Comparison of ENCODE assay signal across 12 cellular contexts in the genomic region with DNA sequence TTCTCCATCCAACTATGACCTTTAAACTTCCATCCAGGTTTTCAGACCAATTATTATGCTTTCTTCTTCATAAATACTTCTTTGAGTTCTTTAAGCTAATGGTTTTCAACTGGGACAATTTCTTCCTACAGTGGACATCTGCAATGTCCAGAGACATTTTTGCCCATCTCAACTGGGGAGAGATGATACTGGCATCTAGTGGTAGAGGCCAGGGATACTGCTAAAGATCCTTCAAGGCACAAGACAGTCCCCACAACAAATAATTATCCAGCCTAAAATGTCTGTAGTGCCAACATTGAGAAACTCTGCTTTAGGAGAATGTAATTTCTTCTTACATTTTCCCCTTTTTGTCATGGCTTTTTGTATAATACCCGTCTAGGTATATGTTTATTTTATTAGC. TPM values are rescaled to one million over a fixed set of nuclear protein-coding genes. Genes with fewer than 3 reads are reported as not detected.
DNase-seq lines count a peak whose midpoint lies in the region; ATAC-seq and TF ChIP-seq lines count a peak whose summit lies in the region.
"Had no signal": no experiment of that assay in that cellular context is flagged by ENCODE, and none has a peak within 500 bp of the region (broad histone marks: within the 10 kb centered on the region; RNA-seq: fewer than 3 reads in every experiment).

No MANE protein-coding gene starts in this region.

- no peak for TF ChIP-seq CTCF in coronary artery (IDR thresholded peaks at IDR 0.05)

- no peak overlapping the region for H3K27ac Mint-ChIP-seq in immature natural killer cell
- H3K27ac Mint-ChIP-seq: CD4-positive, alpha-beta T cell; naive B cell; T-helper 1 cell treated with Interleukin-12 subunit alpha and Interleukin-12 subunit beta and Interleukin-4 antibody, amounts not matched to agents 30 μg/mL and 1 μg/mL, for 36 hours had no signal

- DNase-seq in left cardiac atrium, result no peak
- DNase-seq in right cardiac atrium, result no peak
- DNase-seq in inferior parietal cortex (ENCODE audit: extremely low spot score), result peak; percentile 50
- no peak for DNase-seq in coronary artery (ENCODE audit: low spot score)
- DNase-seq in HuH-7 (ENCODE audit: low spot score), result no peak
- DNase-seq in immature natural killer cell, result no peak
- DNase-seq: CD4-positive, alpha-beta T cell; naive B cell had no signal

- no peaks in the 10 kb centered on the region for H3K9me3 ChIP-seq in right cardiac atrium (ENCODE audit: control insufficient read depth, low read length)

- no peak overlapping the region for H3K4me3 Mint-ChIP-seq in immature natural killer cell
- H3K4me3 Mint-ChIP-seq: CD4-positive, alpha-beta T cell; naive B cell; T-helper 1 cell treated with Interleukin-12 subunit alpha and Interleukin-12 subunit beta and Interleukin-4 antibody, amounts not matched to agents 30 μg/mL and 1 μg/mL, for 36 hours had no signal

- peak; percentile 31 to 50 for ATAC-seq in left cardiac atrium
- no peak for ATAC-seq in right cardiac atrium
- ATAC-seq in SK-N-SH treated with all-trans-retinoic acid at 6 μM for 48 hours, result peak; percentile 76; the same call in 2 of the 3 replicates
- ATAC-seq in GM19395 (IDR thresholded peaks at IDR 0.05; ENCODE audit: unreplicated experiment), result no peak

- H3K4me3 ChIP-seq in right cardiac atrium (ENCODE audit: low read length) (no peak overlapping the region), coronary artery (no peak overlapping the region)

- H3K27me3 ChIP-seq in right cardiac atrium (ENCODE audit: control insufficient read depth, insufficient read depth), result no peaks in the 10 kb centered on the region

- H3K27me3 Mint-ChIP-seq in immature natural killer cell (ENCODE audit: low read depth in 3 of 3), result peaks cover 0 to 2% (median 0%) of the 10 kb centered on the region in 3 donors

- no peak overlapping the region for H3K27ac ChIP-seq in right cardiac atrium (ENCODE audit: low read length)
- H3K27ac ChIP-seq in coronary artery, result no peak overlapping the region

- H3K9me3 Mint-ChIP-seq in immature natural killer cell, result peaks cover 0 to 3% (median under 1%) of the 10 kb centered on the region in 6 donors
- H3K9me3 Mint-ChIP-seq: CD4-positive, alpha-beta T cell; T-helper 1 cell treated with Interleukin-12 subunit alpha and Interleukin-12 subunit beta and Interleukin-4 antibody, amounts not matched to agents 30 μg/mL and 1 μg/mL, for 36 hours had no signal

- H3K4me1 Mint-ChIP-seq in immature natural killer cell, result no peaks in the 10 kb centered on the region
- H3K4me1 Mint-ChIP-seq: naive B cell had no signal

- H3K4me1 ChIP-seq in right cardiac atrium (ENCODE audit: control insufficient read depth, insufficient read depth, low read length), result no peaks in the 10 kb centered on the region

- 49% methylated on average over 1 of the region's 1 CpG for WGBS in right cardiac atrium

- no peaks in the 10 kb centered on the region for H3K36me3 Mint-ChIP-seq in immature natural killer cell

- intact Hi-C loops in left cardiac atrium (cut with DNase I) (no loop called here), right cardiac atrium (cut with DNase I) (no loop called here)

TF ChIP-seq in SK-N-SH treated with all-trans-retinoic acid at 6 μM for 48 hours, 23 proteins besides CTCF, POLR2A, EP300 and RAD21:
- TF ChIP-seq TCF4 (CRISPR knock-in tag; IDR thresholded peaks at IDR 0.05; ENCODE audit: borderline replicate concordance), result no peak
- no peak for TF ChIP-seq CSRNP3 (CRISPR knock-in tag; IDR thresholded peaks at IDR 0.05)
- TF ChIP-seq ZNF70 (CRISPR knock-in tag; IDR thresholded peaks at IDR 0.05), result no peak
- TF ChIP-seq, protein P1, sequence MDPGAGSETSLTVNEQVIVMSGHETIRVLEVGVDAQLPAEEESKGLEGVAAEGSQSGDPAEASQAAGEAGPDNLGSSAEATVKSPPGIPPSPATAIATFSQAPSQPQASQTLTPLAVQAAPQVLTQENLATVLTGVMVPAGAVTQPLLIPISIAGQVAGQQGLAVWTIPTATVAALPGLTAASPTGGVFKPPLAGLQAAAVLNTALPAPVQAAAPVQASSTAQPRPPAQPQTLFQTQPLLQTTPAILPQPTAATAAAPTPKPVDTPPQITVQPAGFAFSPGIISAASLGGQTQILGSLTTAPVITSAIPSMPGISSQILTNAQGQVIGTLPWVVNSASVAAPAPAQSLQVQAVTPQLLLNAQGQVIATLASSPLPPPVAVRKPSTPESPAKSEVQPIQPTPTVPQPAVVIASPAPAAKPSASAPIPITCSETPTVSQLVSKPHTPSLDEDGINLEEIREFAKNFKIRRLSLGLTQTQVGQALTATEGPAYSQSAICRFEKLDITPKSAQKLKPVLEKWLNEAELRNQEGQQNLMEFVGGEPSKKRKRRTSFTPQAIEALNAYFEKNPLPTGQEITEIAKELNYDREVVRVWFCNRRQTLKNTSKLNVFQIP (CRISPR knock-in tag; IDR thresholded peaks at IDR 0.05; ENCODE audit: borderline replicate concordance, low read depth), result no peak
- TF ChIP-seq ARNTL (CRISPR knock-in tag; IDR thresholded peaks at IDR 0.05; ENCODE audit: borderline replicate concordance, low read depth), result no peak
- no peak for TF ChIP-seq ZNF8 (CRISPR knock-in tag; IDR thresholded peaks at IDR 0.05)
- TF ChIP-seq RARB (CRISPR knock-in tag; IDR thresholded peaks at IDR 0.05), result no peak
- TF ChIP-seq ZFP3 (CRISPR knock-in tag; IDR thresholded peaks at IDR 0.05), result no peak
- no peak for TF ChIP-seq GLIS3 (CRISPR knock-in tag; IDR thresholded peaks at IDR 0.05)
- no peak for TF ChIP-seq ZNF565 (CRISPR knock-in tag; conservative IDR thresholded peaks at IDR 0.05; ENCODE audit: low read depth)
- TF ChIP-seq, protein P2, sequence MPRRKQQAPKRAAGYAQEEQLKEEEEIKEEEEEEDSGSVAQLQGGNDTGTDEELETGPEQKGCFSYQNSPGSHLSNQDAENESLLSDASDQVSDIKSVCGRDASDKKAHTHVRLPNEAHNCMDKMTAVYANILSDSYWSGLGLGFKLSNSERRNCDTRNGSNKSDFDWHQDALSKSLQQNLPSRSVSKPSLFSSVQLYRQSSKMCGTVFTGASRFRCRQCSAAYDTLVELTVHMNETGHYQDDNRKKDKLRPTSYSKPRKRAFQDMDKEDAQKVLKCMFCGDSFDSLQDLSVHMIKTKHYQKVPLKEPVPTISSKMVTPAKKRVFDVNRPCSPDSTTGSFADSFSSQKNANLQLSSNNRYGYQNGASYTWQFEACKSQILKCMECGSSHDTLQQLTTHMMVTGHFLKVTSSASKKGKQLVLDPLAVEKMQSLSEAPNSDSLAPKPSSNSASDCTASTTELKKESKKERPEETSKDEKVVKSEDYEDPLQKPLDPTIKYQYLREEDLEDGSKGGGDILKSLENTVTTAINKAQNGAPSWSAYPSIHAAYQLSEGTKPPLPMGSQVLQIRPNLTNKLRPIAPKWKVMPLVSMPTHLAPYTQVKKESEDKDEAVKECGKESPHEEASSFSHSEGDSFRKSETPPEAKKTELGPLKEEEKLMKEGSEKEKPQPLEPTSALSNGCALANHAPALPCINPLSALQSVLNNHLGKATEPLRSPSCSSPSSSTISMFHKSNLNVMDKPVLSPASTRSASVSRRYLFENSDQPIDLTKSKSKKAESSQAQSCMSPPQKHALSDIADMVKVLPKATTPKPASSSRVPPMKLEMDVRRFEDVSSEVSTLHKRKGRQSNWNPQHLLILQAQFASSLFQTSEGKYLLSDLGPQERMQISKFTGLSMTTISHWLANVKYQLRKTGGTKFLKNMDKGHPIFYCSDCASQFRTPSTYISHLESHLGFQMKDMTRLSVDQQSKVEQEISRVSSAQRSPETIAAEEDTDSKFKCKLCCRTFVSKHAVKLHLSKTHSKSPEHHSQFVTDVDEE (CRISPR knock-in tag; IDR thresholded peaks at IDR 0.05), result no peak
- no peak for TF ChIP-seq SNAI2 (CRISPR knock-in tag; IDR thresholded peaks at IDR 0.05)
- no peak for TF ChIP-seq CSDC2 (CRISPR knock-in tag; IDR thresholded peaks at IDR 0.05)
- no peak for TF ChIP-seq PPARA (CRISPR knock-in tag; IDR thresholded peaks at IDR 0.05; ENCODE audit: borderline replicate concordance)
- no peak for TF ChIP-seq ESRRG (CRISPR knock-in tag; IDR thresholded peaks at IDR 0.05)
- no peak for TF ChIP-seq ISL1 (CRISPR knock-in tag; IDR thresholded peaks at IDR 0.05)
- TF ChIP-seq ZFP30 (CRISPR knock-in tag; IDR thresholded peaks at IDR 0.05), result no peak
- TF ChIP-seq OSR1 (CRISPR knock-in tag; IDR thresholded peaks at IDR 0.05), result no peak
TF ChIP-seq in SK-N-SH treated with all-trans-retinoic acid at 6 μM for 48 hours: peak in this region for 0.

RNA-seq across cellular contexts. Expression of gene TRHDE, which starts 10.6 kb away (rescaled TPM):
- total RNA-seq in left cardiac atrium (1 to 10 TPM; 3.7 to 6.2 TPM), right cardiac atrium (1 to 10 TPM; 3.5 to 7.0 (median 4.2) TPM)
- polyA plus RNA-seq in right cardiac atrium (0.57 TPM), immature natural killer cell (not detected)
- total RNA-seq: CD4-positive, alpha-beta T cell; endothelial cell of umbilical vein had no signal
- polyA plus RNA-seq: endothelial cell of umbilical vein had no signal

Comparison
In these comparisons a context has a peak if more than half of its experiments do, and no peak if none do; other contexts are left out.
1. ATAC-seq: peak in left cardiac atrium (2 of 2) and SK-N-SH treated with all-trans-retinoic acid at 6 μM for 48 hours (single experiment); none in right cardiac atrium (0 of 2) and GM19395 (single experiment).